ENCODE assay signal across 9 cellular contexts in the genomic region with DNA sequence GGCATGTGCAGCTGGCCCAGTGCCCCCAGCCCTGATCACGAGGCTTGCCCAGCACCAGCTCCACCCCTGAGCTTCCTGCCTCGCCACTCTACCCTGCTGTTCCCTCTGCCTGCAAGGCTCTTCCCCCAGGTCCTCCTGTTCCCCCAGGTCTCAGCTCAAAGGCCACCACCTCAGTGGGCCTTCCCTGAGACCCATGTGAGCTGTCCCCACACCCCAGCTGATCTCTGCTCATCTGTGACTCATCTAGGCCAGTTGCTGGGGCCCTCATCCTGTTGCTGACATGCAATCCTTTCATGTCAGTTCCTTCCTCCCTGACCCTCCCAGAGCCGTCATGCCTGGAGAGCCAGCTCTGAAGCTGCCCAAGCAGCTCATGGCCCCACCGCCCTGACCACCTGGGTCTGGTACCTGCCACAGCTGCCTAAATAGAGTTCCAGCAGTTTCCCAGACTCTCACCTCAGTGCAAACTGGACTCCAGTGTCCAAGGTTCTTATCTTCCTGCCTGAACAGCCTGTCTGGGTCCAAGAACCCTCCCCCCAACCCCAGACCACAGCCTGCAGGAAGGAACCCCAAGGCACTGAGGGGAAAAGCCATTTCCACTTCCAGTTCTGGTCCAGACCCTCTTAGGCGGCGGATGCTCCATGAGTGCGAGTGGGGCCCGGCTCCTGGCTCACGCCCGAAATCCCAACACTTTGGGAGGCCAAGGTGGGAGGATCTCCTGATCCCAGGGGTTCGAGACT.
A peak's percentile ranks its signal among the peaks of the same experiment; 100 is the strongest.
DNase-seq lines count a peak whose midpoint lies in the region; ATAC-seq and TF ChIP-seq lines count a peak whose summit lies in the region.
"Had no signal": no experiment of that assay in that cellular context is flagged by ENCODE, and none has a peak within 500 bp of the region (broad histone marks: within the 10 kb centered on the region; RNA-seq: fewer than 3 reads in every experiment).

No MANE protein-coding gene starts in this region.

- H3K4me1 ChIP-seq in CD8-positive, alpha-beta T cell (ENCODE audit: insufficient read depth, low read length) = no peaks in the 10 kb centered on the region
- H3K4me1 ChIP-seq in mesenchymal stem cell (ENCODE audit: control insufficient read depth, insufficient read depth, low read depth, low read length) (peaks cover 17% of the 10 kb centered on the region), colonic mucosa (no peaks in the 10 kb centered on the region), Caco-2 (no peaks in the 10 kb centered on the region)

- no peak overlapping the region for H3K27ac ChIP-seq in CD8-positive, alpha-beta T cell (ENCODE audit: low read depth, low read length)
- H3K27ac ChIP-seq in mesenchymal stem cell (ENCODE audit: low read length, poor library complexity, severe bottlenecking) (no peak overlapping the region), colonic mucosa (no peak overlapping the region)

- WGBS in mesenchymal stem cell = 65% methylated on average over 10 of the region's 11 CpGs

- H3K4me3 Mint-ChIP-seq in CD8-positive, alpha-beta T cell = peak overlapping the region; percentile 9
- peak overlapping the region; percentile 84 for H3K4me3 Mint-ChIP-seq in activated naive CD8-positive, alpha-beta T cell treated with anti-CD3 and anti-CD28 coated beads, Interleukin-2, amount 10 ng/mL, durations not matched to agents 7 days and 5 days
- H3K4me3 Mint-ChIP-seq in Caco-2 (ENCODE audit: unreplicated experiment) = no peak overlapping the region

- no peak for ATAC-seq in CD8-positive, alpha-beta T cell
- peak; percentile 92 for ATAC-seq in activated naive CD8-positive, alpha-beta T cell treated with anti-CD3 and anti-CD28 coated beads, Interleukin-2, amount 10 ng/mL, durations not matched to agents 7 days and 5 days (ENCODE audit: low read depth)
- ATAC-seq in HG02588 (IDR thresholded peaks at IDR 0.05; ENCODE audit: unreplicated experiment) = no peak

- H3K27me3 ChIP-seq in CD8-positive, alpha-beta T cell (ENCODE audit: insufficient read depth, low read length) = no peaks in the 10 kb centered on the region
- H3K27me3 ChIP-seq in mesenchymal stem cell (ENCODE audit: control insufficient read depth in 1 of 2, insufficient read depth in 1 of 2, low read length in 2 of 2) = peaks cover 17 to 34% of the 10 kb centered on the region in 2 experiments
- no peaks in the 10 kb centered on the region for H3K27me3 ChIP-seq in colonic mucosa
- peaks cover 3% of the 10 kb centered on the region for H3K27me3 ChIP-seq in Caco-2 (replicated peaks; ENCODE audit: control insufficient read depth, insufficient read depth, low read length)

- DNase-seq in CD8-positive, alpha-beta T cell = peak in 1 of 7 experiments; percentile 14
- DNase-seq in Kasumi-1 (lab: John Stamatoyannopoulos, UW) (peak; percentile 53 to 54), mesenchymal stem cell (peak; percentile 63), GM13976 (ENCODE audit: low spot score) (no peak), colonic mucosa (no peak), Caco-2 (no peak)
- peak; percentile 48 for DNase-seq in activated naive CD8-positive, alpha-beta T cell treated with anti-CD3 and anti-CD28 coated beads, Interleukin-2, amount 10 ng/mL, durations not matched to agents 7 days and 5 days

- no peaks in the 10 kb centered on the region for H3K9me3 ChIP-seq in CD8-positive, alpha-beta T cell (ENCODE audit: low read length)
- no peaks in the 10 kb centered on the region for H3K9me3 ChIP-seq in mesenchymal stem cell (ENCODE audit: control insufficient read depth, low read length)
- H3K9me3 ChIP-seq in colonic mucosa = no peaks in the 10 kb centered on the region
- no peaks in the 10 kb centered on the region for H3K9me3 ChIP-seq in Caco-2

- in situ Hi-C loops in GM13976 (cut with MboI; ENCODE audit: low sequenced_read_pairs, unreplicated experiment) = no loop called here

- H3K4ac ChIP-seq in mesenchymal stem cell (ENCODE audit: low read depth in 1 of 2, low read length in 2 of 2) = no peak overlapping the region

- H4K91ac ChIP-seq in mesenchymal stem cell (ENCODE audit: low read length) = no peak overlapping the region

- peak overlapping the region; percentile 16 to 37 for H3K18ac ChIP-seq in mesenchymal stem cell (ENCODE audit: low read depth in 1 of 2, low read length in 2 of 2)

- peak overlapping the region; percentile 11 for H3K27ac Mint-ChIP-seq in CD8-positive, alpha-beta T cell
- peak overlapping the region; percentile 97 for H3K27ac Mint-ChIP-seq in activated naive CD8-positive, alpha-beta T cell treated with anti-CD3 and anti-CD28 coated beads, Interleukin-2, amount 10 ng/mL, durations not matched to agents 7 days and 5 days
- no peak overlapping the region for H3K27ac Mint-ChIP-seq in Caco-2 (ENCODE audit: unreplicated experiment)
- H3K27ac Mint-ChIP-seq: progenitor cell of endocrine pancreas had no signal

- no peaks in the 10 kb centered on the region for H3K36me3 Mint-ChIP-seq in CD8-positive, alpha-beta T cell
- H3K36me3 Mint-ChIP-seq in activated naive CD8-positive, alpha-beta T cell treated with anti-CD3 and anti-CD28 coated beads, Interleukin-2, amount 10 ng/mL, durations not matched to agents 7 days and 5 days = peaks cover 11% of the 10 kb centered on the region
- H3K36me3 Mint-ChIP-seq in Caco-2 (ENCODE audit: insufficient read depth, unreplicated experiment) = no peaks in the 10 kb centered on the region

- H2BK12ac ChIP-seq in mesenchymal stem cell (ENCODE audit: low read length in 2 of 2) = no peak overlapping the region

- H3K23ac ChIP-seq in mesenchymal stem cell (ENCODE audit: low read length in 2 of 2) = no peak overlapping the region

- intact Hi-C loops in CD8-positive, alpha-beta T cell (cut with DNase I, micrococcal nuclease) = no loop called here
- intact Hi-C loops in colonic mucosa (cut with DNase I) (no loop called here), Caco-2 (cut with micrococcal nuclease; ENCODE audit: unreplicated experiment) (no loop called here)

- peak overlapping the region in 1 of 2 experiments; percentile 11 for H3K14ac ChIP-seq in mesenchymal stem cell (ENCODE audit: low read length in 2 of 2)

- no peak overlapping the region for H3K4me3 ChIP-seq in CD8-positive, alpha-beta T cell (ENCODE audit: low read depth, low read length)
- H3K4me3 ChIP-seq in mesenchymal stem cell (ENCODE audit: insufficient read depth in 1 of 2, low read depth in 1 of 2, low read length in 2 of 2) = no peak overlapping the region
- H3K4me3 ChIP-seq in colonic mucosa = no peak overlapping the region
- H3K4me3 ChIP-seq in Caco-2 (ENCODE audit: low read depth, low read length) = no peak overlapping the region

- H3K27me3 Mint-ChIP-seq in CD8-positive, alpha-beta T cell (ENCODE audit: low read depth) = peaks cover 8% of the 10 kb centered on the region
- peaks cover 10% of the 10 kb centered on the region for H3K27me3 Mint-ChIP-seq in activated naive CD8-positive, alpha-beta T cell treated with anti-CD3 and anti-CD28 coated beads, Interleukin-2, amount 10 ng/mL, durations not matched to agents 7 days and 5 days
- peaks cover 8% of the 10 kb centered on the region for H3K27me3 Mint-ChIP-seq in Caco-2 (ENCODE audit: insufficient read depth, unreplicated experiment)

- peaks cover 11% of the 10 kb centered on the region for H3K4me1 Mint-ChIP-seq in CD8-positive, alpha-beta T cell (ENCODE audit: low read depth)
- H3K4me1 Mint-ChIP-seq in activated naive CD8-positive, alpha-beta T cell treated with anti-CD3 and anti-CD28 coated beads, Interleukin-2, amount 10 ng/mL, durations not matched to agents 7 days and 5 days = peaks cover 34% of the 10 kb centered on the region
- no peaks in the 10 kb centered on the region for H3K4me1 Mint-ChIP-seq in Caco-2 (ENCODE audit: low read depth, unreplicated experiment)

- no peaks in the 10 kb centered on the region for H3K36me3 ChIP-seq in CD8-positive, alpha-beta T cell (ENCODE audit: insufficient read depth, low read length)
- H3K36me3 ChIP-seq in mesenchymal stem cell (ENCODE audit: control insufficient read depth in 1 of 2, insufficient read depth in 2 of 2, low read depth in 1 of 2, low read length in 2 of 2) = no peaks in the 10 kb centered on the region
- no peaks in the 10 kb centered on the region for H3K36me3 ChIP-seq in colonic mucosa
- no peaks in the 10 kb centered on the region for H3K36me3 ChIP-seq in Caco-2 (ENCODE audit: control insufficient read depth, insufficient read depth, low read length)

- TF ChIP-seq CTCF in CD8-positive, alpha-beta T cell (IDR thresholded peaks at IDR 0.05) = no peak
- TF ChIP-seq CTCF in GM13976 (IDR thresholded peaks at IDR 0.05; ENCODE audit: borderline replicate concordance, control extremely low read depth, extremely low read depth, insufficient read depth, missing control alignments) (no peak), colonic mucosa (IDR thresholded peaks at IDR 0.05) (no peak), Caco-2 (IDR thresholded peaks at IDR 0.05; ENCODE audit: insufficient read depth in 1 of 2, low read depth in 1 of 2, low read length in 1 of 2, severe bottlenecking in 1 of 2, unreplicated experiment in 1 of 2) (no peak)

- no peak overlapping the region for H2AK5ac ChIP-seq in mesenchymal stem cell (ENCODE audit: low read length, severe bottlenecking)

- H3K79me1 ChIP-seq in mesenchymal stem cell (replicated peaks; ENCODE audit: low read length, poor library complexity, severe bottlenecking) = no peaks in the 10 kb centered on the region

- BruUV-seq in Caco-2 (replicated peaks; lab: Mats Ljungman, UMichigan) = no TSS peak

- no peak overlapping the region for H2BK5ac ChIP-seq in mesenchymal stem cell (ENCODE audit: low read depth, low read length, poor library complexity, severe bottlenecking)

- H2BK15ac ChIP-seq in mesenchymal stem cell (ENCODE audit: low read depth, poor library complexity, severe bottlenecking) = peak overlapping the region; percentile 31

- H4K8ac ChIP-seq in mesenchymal stem cell (ENCODE audit: low read length) = no peak overlapping the region

- CTCF ChIA-PET in CD8-positive, alpha-beta T cell (lab: Charles Lee) = interaction anchor here (0.8 kb wide), 1 partner anchor 391 kb away, joined by 3 read pairs; no protein-coding TSS in a partner anchor
- CTCF ChIA-PET in Caco-2 (lab: Charles Lee) = no interaction called here

- H3K9ac ChIP-seq in mesenchymal stem cell (ENCODE audit: low read length) (no peak overlapping the region), colonic mucosa (ENCODE audit: low read depth in 2 of 2, low read length in 2 of 2) (no peak overlapping the region)

- H2BK120ac ChIP-seq in mesenchymal stem cell (ENCODE audit: low read depth, low read length) = no peak overlapping the region

- H3K4me2 ChIP-seq in mesenchymal stem cell (ENCODE audit: low read length, poor library complexity, severe bottlenecking) = no peak overlapping the region

- POLR2A ChIA-PET in CD8-positive, alpha-beta T cell (lab: Charles Lee) = no interaction called here
- POLR2A ChIA-PET in activated naive CD8-positive, alpha-beta T cell treated with anti-CD3 and anti-CD28 coated beads, Interleukin-2, amount 10 ng/mL, durations not matched to agents 7 days and 5 days (lab: Charles Lee) = no interaction called here
- POLR2A ChIA-PET in Caco-2 (lab: Charles Lee) = no interaction called here

- peak overlapping the region; percentile 19 for H2AFZ ChIP-seq in mesenchymal stem cell (ENCODE audit: low read depth, low read length)

- peaks cover 4% of the 10 kb centered on the region for H3K9me3 Mint-ChIP-seq in CD8-positive, alpha-beta T cell
- H3K9me3 Mint-ChIP-seq in activated naive CD8-positive, alpha-beta T cell treated with anti-CD3 and anti-CD28 coated beads, Interleukin-2, amount 10 ng/mL, durations not matched to agents 7 days and 5 days = peaks cover 9% of the 10 kb centered on the region
- H3K9me3 Mint-ChIP-seq in Caco-2 (ENCODE audit: unreplicated experiment) = no peaks in the 10 kb centered on the region

Comparison
In these comparisons a context has a peak if more than half of its experiments do, and no peak if none do; other contexts are left out.
1. DNase-seq: peak in Kasumi-1 (2 of 2), activated naive CD8-positive, alpha-beta T cell treated with anti-CD3 and anti-CD28 coated beads, Interleukin-2, amount 10 ng/mL, durations not matched to agents 7 days and 5 days (single experiment) and mesenchymal stem cell (single experiment); none in GM13976 (single experiment), colonic mucosa (single experiment) and Caco-2 (0 of 2).